1 cellular context compared by ENCODE assay signal in genomic region chr9:73135394-73135793, GRCh38.
TF ChIP-seq lines count a peak whose summit lies in the region.

No MANE protein-coding gene starts in this region.

TF ChIP-seq in WTC11, 78 proteins besides CTCF, POLR2A, EP300 and RAD21 (continued from another document):
- TF ChIP-seq ZNF532 (CRISPR knock-in tag; IDR thresholded peaks at IDR 0.05; ENCODE audit: borderline replicate concordance) (no peak), SMAD3 (CRISPR knock-in tag; IDR thresholded peaks at IDR 0.05; ENCODE audit: borderline replicate concordance) (no peak)
